ENCODE assay signal across 16 cellular contexts in the genomic region with DNA sequence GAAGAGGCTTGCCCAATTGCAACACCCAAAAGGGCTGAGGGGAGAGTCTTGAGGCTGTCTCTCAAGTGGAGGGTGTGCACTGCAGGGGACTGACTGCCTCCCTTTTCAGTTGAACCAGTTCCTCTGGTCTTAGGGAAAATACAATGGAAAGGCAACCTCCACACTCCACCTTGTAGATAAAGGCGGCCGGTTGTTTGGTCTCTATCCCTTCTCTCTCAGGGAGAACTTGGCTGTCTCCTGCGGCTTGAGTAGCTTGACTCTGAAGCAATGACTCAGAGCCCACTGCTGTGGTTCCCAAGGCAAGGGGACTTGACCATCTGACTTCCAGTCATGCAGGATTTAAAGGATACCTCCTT.
DNase-seq lines count a peak whose midpoint lies in the region; ATAC-seq, FAIRE-seq and TF ChIP-seq lines count a peak whose summit lies in the region.
"Had no signal": no experiment of that assay in that cellular context is flagged by ENCODE, and none has a peak within 500 bp of the region (broad histone marks: within the 10 kb centered on the region; RNA-seq: fewer than 3 reads in every experiment).

No MANE protein-coding gene starts in this region.

- DNase-seq in HT-29 (ENCODE audit: low spot score) (peak; percentile 70), amniotic epithelial cell (ENCODE audit: low read depth) (peak; percentile 18), iPS-NIHi11 (ENCODE audit: low spot score) (peak; percentile 43), psoas muscle (no peak), H7 (no peak), T-helper 2 cell (no peak), H54 (ENCODE audit: insufficient read length, low spot score) (no peak)
- no peak for DNase-seq in activated CD8-positive, alpha-beta T cell treated with anti-CD3 and anti-CD28 coated beads, Interleukin-2, amount 10 ng/mL, durations not matched to agents 7 days and 5 days
- DNase-seq: activated CD8-positive, alpha-beta memory T cell treated with anti-CD3 and anti-CD28 coated beads, Interleukin-2, amount 10 ng/mL, durations not matched to agents 7 days and 5 days; activated naive CD4-positive, alpha-beta T cell treated with Interleukin-2 at 50 U/mL for 16 hours; central memory CD4-positive, alpha-beta T cell; DMS79 treated with DMSO at 0.1 percent for 48 hours; NCI-H2171 treated with DMSO at 0.1 percent for 48 hours; uterus had no signal

- intact Hi-C loops in psoas muscle (cut with DNase I), result no loop called here

- H3K4me1 Mint-ChIP-seq in activated CD8-positive, alpha-beta T cell treated with anti-CD3 and anti-CD28 coated beads, Interleukin-2, amount 10 ng/mL, durations not matched to agents 7 days and 5 days (ENCODE audit: low read depth), result peaks cover 14% of the 10 kb centered on the region

- no peak for ATAC-seq in psoas muscle
- no peak for ATAC-seq in activated CD8-positive, alpha-beta T cell treated with anti-CD3 and anti-CD28 coated beads, Interleukin-2, amount 10 ng/mL, durations not matched to agents 7 days and 5 days
- ATAC-seq: activated CD8-positive, alpha-beta memory T cell treated with anti-CD3 and anti-CD28 coated beads, Interleukin-2, amount 10 ng/mL, durations not matched to agents 7 days and 5 days had no signal

- no peaks in the 10 kb centered on the region for H3K9me3 Mint-ChIP-seq in activated CD8-positive, alpha-beta T cell treated with anti-CD3 and anti-CD28 coated beads, Interleukin-2, amount 10 ng/mL, durations not matched to agents 7 days and 5 days (ENCODE audit: insufficient read depth)

- H3K27me3 Mint-ChIP-seq in activated CD8-positive, alpha-beta T cell treated with anti-CD3 and anti-CD28 coated beads, Interleukin-2, amount 10 ng/mL, durations not matched to agents 7 days and 5 days (ENCODE audit: low read depth), result peaks cover 61% of the 10 kb centered on the region

- TF ChIP-seq POLR2A in H54 (IDR thresholded peaks at IDR 0.05; ENCODE audit: low read depth, low read length), result no peak

- H3K4me3 ChIP-seq in psoas muscle (no peak overlapping the region), H7 (ENCODE audit: insufficient read depth, low read depth, low read length) (no peak overlapping the region)
- H3K4me3 ChIP-seq: prostate gland, SJSA1, uterus had no signal

- no peaks in the 10 kb centered on the region for H3K36me3 Mint-ChIP-seq in activated CD8-positive, alpha-beta T cell treated with anti-CD3 and anti-CD28 coated beads, Interleukin-2, amount 10 ng/mL, durations not matched to agents 7 days and 5 days (ENCODE audit: low read depth)
- H3K36me3 Mint-ChIP-seq: activated CD8-positive, alpha-beta memory T cell treated with anti-CD3 and anti-CD28 coated beads, Interleukin-2, amount 10 ng/mL, durations not matched to agents 7 days and 5 days had no signal

- H3K36me3 ChIP-seq in psoas muscle (ENCODE audit: insufficient read depth in 1 of 2, low read depth in 1 of 2), result no peaks in the 10 kb centered on the region
- no peaks in the 10 kb centered on the region for H3K36me3 ChIP-seq in H7 (replicated peaks; ENCODE audit: control insufficient read depth, insufficient read depth, low read length)
- H3K36me3 ChIP-seq: prostate gland, SJSA1, uterus had no signal

- 77 to 85% (median 77%) methylated on average over 3 of the region's 3 CpGs for WGBS in psoas muscle, 3 donors

- H3K4me3 Mint-ChIP-seq in activated CD8-positive, alpha-beta T cell treated with anti-CD3 and anti-CD28 coated beads, Interleukin-2, amount 10 ng/mL, durations not matched to agents 7 days and 5 days, result no peak overlapping the region
- H3K4me3 Mint-ChIP-seq: activated CD8-positive, alpha-beta memory T cell treated with anti-CD3 and anti-CD28 coated beads, Interleukin-2, amount 10 ng/mL, durations not matched to agents 7 days and 5 days had no signal

- TF ChIP-seq CTCF in psoas muscle (IDR thresholded peaks at IDR 0.05), result no peak

- H3K27me3 ChIP-seq in psoas muscle (ENCODE audit: insufficient read depth in 3 of 3, low read length in 2 of 3) (no peaks in the 10 kb centered on the region), H7 (ENCODE audit: control insufficient read depth, insufficient read depth, low read length) (peaks cover 37% of the 10 kb centered on the region)
- H3K27me3 ChIP-seq: SJSA1, uterus had no signal

- H3K9me3 ChIP-seq in psoas muscle, result no peaks in the 10 kb centered on the region
- H3K9me3 ChIP-seq: prostate gland, SJSA1, uterus had no signal

- H3K4me1 ChIP-seq in psoas muscle, result peaks cover 15% of the 10 kb centered on the region
- H3K4me1 ChIP-seq: prostate gland, uterus had no signal

- CTCF ChIA-PET in activated CD8-positive, alpha-beta T cell treated with anti-CD3 and anti-CD28 coated beads, Interleukin-2, amount 10 ng/mL, durations not matched to agents 7 days and 5 days (lab: Charles Lee), result no interaction called here

- peak overlapping the region; percentile 30 for H3K27ac ChIP-seq in psoas muscle
- H3K27ac ChIP-seq: prostate gland, SJSA1, uterus had no signal

- POLR2A ChIA-PET in activated CD8-positive, alpha-beta T cell treated with anti-CD3 and anti-CD28 coated beads, Interleukin-2, amount 10 ng/mL, durations not matched to agents 7 days and 5 days (lab: Charles Lee), result no interaction called here

- FAIRE-seq in H54 (lab: Jason Lieb, UNC), result no peak

- no peak overlapping the region for H3K27ac Mint-ChIP-seq in activated CD8-positive, alpha-beta T cell treated with anti-CD3 and anti-CD28 coated beads, Interleukin-2, amount 10 ng/mL, durations not matched to agents 7 days and 5 days
- H3K27ac Mint-ChIP-seq: activated CD8-positive, alpha-beta memory T cell treated with anti-CD3 and anti-CD28 coated beads, Interleukin-2, amount 10 ng/mL, durations not matched to agents 7 days and 5 days had no signal

Comparison
In these comparisons a context has a peak if more than half of its experiments do, and no peak if none do; other contexts are left out.
1. DNase-seq: peak in HT-29 (single experiment), amniotic epithelial cell (single experiment) and iPS-NIHi11 (single experiment); none in psoas muscle (0 of 2), H7 (single experiment), T-helper 2 cell (0 of 5), activated CD8-positive, alpha-beta T cell treated with anti-CD3 and anti-CD28 coated beads, Interleukin-2, amount 10 ng/mL, durations not matched to agents 7 days and 5 days (single experiment) and H54 (single experiment).